ENCODE assay signal across 20 cellular contexts in genomic region chr20:50828363-50829136, GRCh38.
"Had no signal": no experiment of that assay in that cellular context is flagged by ENCODE, and none has a peak within 500 bp of the region (broad histone marks: within the 10 kb centered on the region; RNA-seq: fewer than 3 reads in every experiment).

No MANE protein-coding gene starts in this region.

- ATAC-seq: esophagus mucosa; heart left ventricle; left lobe of liver; naive thymus-derived CD4-positive, alpha-beta T cell had no signal

- H3K36me3 ChIP-seq: heart left ventricle, ovary, right atrium auricular region, thoracic aorta, transverse colon had no signal

- H3K27me3 ChIP-seq: heart left ventricle, ovary, right atrium auricular region, stomach, transverse colon had no signal

- FAIRE-seq: endometrium, frontal cortex, small intestine had no signal

- H3K27ac ChIP-seq: heart left ventricle, ovary, right atrium auricular region, stomach, thoracic aorta, transverse colon had no signal

- H3K4me1 ChIP-seq: heart left ventricle, right atrium auricular region had no signal

- DNase-seq: cortex of kidney; effector memory CD4-positive, alpha-beta T cell; heart left ventricle; hippocampal formation; mammary epithelial cell; naive thymus-derived CD4-positive, alpha-beta T cell; nucleus accumbens; ovary; small intestine; stimulated activated CD4-positive, alpha-beta T cell treated with anti-CD3 and anti-CD28 coated beads, Interleukin-12 subunit alpha, Interleukin-12 subunit beta, amount 100 ng/mL, for 4 hours; stimulated activated naive CD4-positive, alpha-beta T cell; stomach; substantia nigra; transverse colon had no signal

- H3K4me3 ChIP-seq: heart left ventricle, ovary, right atrium auricular region, stomach, thoracic aorta, transverse colon had no signal

- H3K9me3 ChIP-seq: heart left ventricle, ovary, right atrium auricular region, stomach, thoracic aorta, transverse colon had no signal
